Comparison of ENCODE assay signal across 27 cellular contexts in genomic region chr3:26406636-26407035, GRCh38.
DNase-seq lines count a peak whose midpoint lies in the region; ATAC-seq, FAIRE-seq and TF ChIP-seq lines count a peak whose summit lies in the region.
"Had no signal": no experiment of that assay in that cellular context is flagged by ENCODE, and none has a peak within 500 bp of the region (broad histone marks: within the 10 kb centered on the region; RNA-seq: fewer than 3 reads in every experiment).

No MANE protein-coding gene starts in this region.

- H3K36me3 Mint-ChIP-seq in glutamatergic neuron (ENCODE audit: unreplicated experiment) = no peaks in the 10 kb centered on the region
- H3K36me3 Mint-ChIP-seq: CD14-positive monocyte; CD4-positive, alpha-beta memory T cell; CD4-positive, CD25-positive, alpha-beta regulatory T cell; CD8-positive, alpha-beta memory T cell had no signal

- ATAC-seq in upper lobe of right lung = no peak
- ATAC-seq: GM12878 had no signal

- no peaks in the 10 kb centered on the region for H3K9me3 Mint-ChIP-seq in glutamatergic neuron (ENCODE audit: unreplicated experiment)

- no peak overlapping the region for H3K27ac ChIP-seq in upper lobe of right lung
- H3K27ac ChIP-seq: BLaER1 had no signal

- FAIRE-seq in bronchial epithelial cell (lab: Jason Lieb, UNC) = no peak
- FAIRE-seq: A204.1, GM12878, GM12892, GM18507 had no signal

- H3K4me3 ChIP-seq in bronchial epithelial cell (ENCODE audit: low read depth, low read length) = no peak overlapping the region
- H3K4me3 ChIP-seq in epithelial cell of esophagus (ENCODE audit: low read length) = no peak overlapping the region
- H3K4me3 ChIP-seq in upper lobe of right lung = no peak overlapping the region
- H3K4me3 ChIP-seq: BLaER1, GM12878 had no signal

- peak; percentile 0 for DNase-seq in NCI-H1105 treated with DMSO at 0.1 percent for 48 hours (lab: John Stamatoyannopoulos, UW)
- no peak for DNase-seq in NCI-H1105 (lab: John Stamatoyannopoulos, UW)
- peak; percentile 54 for DNase-seq in bronchial epithelial cell (ENCODE audit: low read depth)
- peak; percentile 46 for DNase-seq in epithelial cell of esophagus (ENCODE audit: low read depth)
- no peak for DNase-seq in glutamatergic neuron
- no peak for DNase-seq in NCI-H345 (lab: John Stamatoyannopoulos, UW)
- DNase-seq in upper lobe of right lung = no peak
- DNase-seq: 8988T; ACHN; BE2C; C1 segment of cervical spinal cord; CD4-positive, alpha-beta memory T cell; CD4-positive, CD25-positive, alpha-beta regulatory T cell; CD8-positive, alpha-beta memory T cell; COR-L47; DMS153; DMS53; DMS79; DND-41; EL; GDM1 had no signal

- H3K36me3 ChIP-seq in bronchial epithelial cell (ENCODE audit: control insufficient read depth, insufficient read depth, low read length) (no peaks in the 10 kb centered on the region), upper lobe of right lung (no peaks in the 10 kb centered on the region)
- H3K36me3 ChIP-seq: BE2C, BLaER1 had no signal

- H3K4me1 ChIP-seq in upper lobe of right lung = no peaks in the 10 kb centered on the region
- H3K4me1 ChIP-seq: BE2C, BLaER1 had no signal

- no peaks in the 10 kb centered on the region for H3K27me3 ChIP-seq in bronchial epithelial cell (ENCODE audit: control insufficient read depth, insufficient read depth, low read length)
- no peaks in the 10 kb centered on the region for H3K27me3 ChIP-seq in upper lobe of right lung
- H3K27me3 ChIP-seq: BE2C, BLaER1 had no signal

- peaks cover 10% of the 10 kb centered on the region for H3K4me1 Mint-ChIP-seq in glutamatergic neuron (ENCODE audit: low read depth, unreplicated experiment)
- H3K4me1 Mint-ChIP-seq: CD14-positive monocyte; CD4-positive, alpha-beta memory T cell; CD4-positive, CD25-positive, alpha-beta regulatory T cell; CD8-positive, alpha-beta memory T cell had no signal

- H3K9me3 ChIP-seq in upper lobe of right lung = no peaks in the 10 kb centered on the region
- H3K9me3 ChIP-seq: BE2C, BLaER1 had no signal

- H3K4me3 Mint-ChIP-seq in glutamatergic neuron (ENCODE audit: unreplicated experiment) = no peak overlapping the region
- H3K4me3 Mint-ChIP-seq: CD14-positive monocyte; CD4-positive, alpha-beta memory T cell; CD4-positive, CD25-positive, alpha-beta regulatory T cell; CD8-positive, alpha-beta memory T cell had no signal

- H3K27me3 Mint-ChIP-seq in glutamatergic neuron (ENCODE audit: unreplicated experiment) = no peaks in the 10 kb centered on the region
- H3K27me3 Mint-ChIP-seq: CD4-positive, alpha-beta memory T cell; CD4-positive, CD25-positive, alpha-beta regulatory T cell; CD8-positive, alpha-beta memory T cell had no signal

- peak overlapping the region; percentile 17 for H3K27ac Mint-ChIP-seq in glutamatergic neuron (ENCODE audit: unreplicated experiment)
- H3K27ac Mint-ChIP-seq: CD14-positive monocyte; CD4-positive, alpha-beta memory T cell; CD4-positive, CD25-positive, alpha-beta regulatory T cell; CD8-positive, alpha-beta memory T cell had no signal

- TF ChIP-seq CTCF in bronchial epithelial cell (IDR thresholded peaks at IDR 0.05; ENCODE audit: insufficient read depth, low read length, severe bottlenecking) (no peak), epithelial cell of esophagus (IDR thresholded peaks at IDR 0.05; ENCODE audit: insufficient read depth, low read depth, low read length, missing control alignments) (no peak), glutamatergic neuron (IDR thresholded peaks at IDR 0.05; ENCODE audit: partially characterized antibody, unreplicated experiment) (no peak), upper lobe of right lung (IDR thresholded peaks at IDR 0.05) (no peak)

- intact Hi-C loops in upper lobe of right lung (cut with DNase I) = no loop called here

Comparison
In these comparisons a context has a peak if more than half of its experiments do, and no peak if none do; other contexts are left out.
1. DNase-seq: peak in NCI-H1105 treated with DMSO at 0.1 percent for 48 hours (single experiment), bronchial epithelial cell (single experiment) and epithelial cell of esophagus (single experiment); none in NCI-H1105 (single experiment), glutamatergic neuron (single experiment), NCI-H345 (single experiment) and upper lobe of right lung (single experiment).